In the genomic region with DNA sequence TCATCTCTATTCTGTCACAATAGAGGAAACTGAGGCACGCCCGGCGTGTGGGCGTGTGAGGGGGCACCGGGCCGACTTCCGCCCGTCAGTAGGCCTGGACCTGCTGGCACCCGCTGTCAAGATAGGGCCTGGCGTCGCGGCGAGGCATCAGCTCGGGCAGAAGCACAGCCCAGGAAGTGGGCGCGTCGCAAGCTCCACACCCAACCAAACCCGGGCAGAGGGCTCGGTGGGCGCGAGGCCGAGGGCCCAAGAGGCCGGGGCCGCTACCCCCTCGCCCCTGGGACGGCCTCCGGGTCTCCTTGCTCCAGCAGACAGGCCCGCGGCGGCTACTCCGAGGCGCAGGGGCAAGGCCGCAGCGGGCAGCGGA, we compare ENCODE assay signal across 8 cellular contexts.
DNase-seq lines count a peak whose midpoint lies in the region; ATAC-seq and TF ChIP-seq lines count a peak whose summit lies in the region.

No MANE protein-coding gene starts in this region.

- TF ChIP-seq CTCF in A673 (conservative IDR thresholded peaks at IDR 0.05; ENCODE audit: low read depth, low read length) (no peak), adrenal gland (IDR thresholded peaks at IDR 0.05) (no peak), testis (IDR thresholded peaks at IDR 0.05) (no peak)

- 8 to 52% (median 21%) methylated on average over 8 to 35 of the region's 35 CpGs for WGBS in adrenal gland, 4 donors
- 20 to 22% methylated on average over 18 to 23 of the region's 35 CpGs for WGBS in testis, 2 donors

- CTCF ChIA-PET in A673 (lab: Charles Lee) = no interaction called here

- H3K9me3 ChIP-seq in A673 (ENCODE audit: low read depth, low read length, poor library complexity, severe bottlenecking) = no peaks in the 10 kb centered on the region
- no peaks in the 10 kb centered on the region for H3K9me3 ChIP-seq in adrenal gland (replicated peaks in 1 of 3)
- no peaks in the 10 kb centered on the region for H3K9me3 ChIP-seq in testis

- no peak for DNase-seq in A673 (ENCODE audit: low spot score)
- peak in 3 of 7 donors; percentile 21 to 58 (median 43) for DNase-seq in adrenal gland
- no peak for DNase-seq in testis
- no peak for DNase-seq in cortex of kidney (lab: John Stamatoyannopoulos, UW)
- no peak for DNase-seq in NCI-H748 treated with DMSO at 0.1 percent for 48 hours (lab: John Stamatoyannopoulos, UW)

- H3K36me3 ChIP-seq in A673 (ENCODE audit: insufficient read depth, low read length, poor library complexity, severe bottlenecking) (no peaks in the 10 kb centered on the region), adrenal gland (replicated peaks in 1 of 2) (no peaks in the 10 kb centered on the region), testis (ENCODE audit: low read depth, missing control alignments) (no peaks in the 10 kb centered on the region)

- H3K4me3 ChIP-seq in A673 (ENCODE audit: low read depth, low read length, poor library complexity, severe bottlenecking) = peak overlapping the region; percentile 60
- peak overlapping the region; percentile 31 to 79 (median 67) for H3K4me3 ChIP-seq in adrenal gland
- peak overlapping the region; percentile 89 to 96 for H3K4me3 ChIP-seq in testis

- H3K4me1 ChIP-seq in A673 (ENCODE audit: insufficient read depth, low read length, poor library complexity, severe bottlenecking) (peaks cover 15% of the 10 kb centered on the region), adrenal gland (replicated peaks in 1 of 2) (peaks cover 11 to 13% of the 10 kb centered on the region in 2 donors), testis (peaks cover 11% of the 10 kb centered on the region)

- peak; percentile 53 for ATAC-seq in GM18909 (IDR thresholded peaks at IDR 0.05; ENCODE audit: poor library complexity, unreplicated experiment)
- peak; percentile 37 for ATAC-seq in HG03442 (IDR thresholded peaks at IDR 0.05; ENCODE audit: unreplicated experiment)

- intact Hi-C loops in A673 (cut with micrococcal nuclease; ENCODE audit: unreplicated experiment) (loop anchor here (2.0 kb wide), 1 partner anchor 116 kb away; a partner anchor contains a TSS), adrenal gland (cut with DNase I) (loop anchor here in 1 of 2 donors (10.0 kb wide), 3 partner anchors 432 to 628 kb away; a partner anchor contains a TSS), testis (cut with DNase I; ENCODE audit: low total_unique reads) (loop anchor here (10.0 kb wide), 1 partner anchor 92 kb away; a partner anchor contains a TSS)

- peak overlapping the region; percentile 87 for H3K27ac ChIP-seq in A673 (ENCODE audit: low read depth, low read length, poor library complexity, severe bottlenecking)
- peak overlapping the region; percentile 89 to 98 (median 90) for H3K27ac ChIP-seq in adrenal gland
- peak overlapping the region; percentile 92 for H3K27ac ChIP-seq in layer of hippocampus (ENCODE audit: low read depth, low read length)
- peak overlapping the region; percentile 97 to 99 for H3K27ac ChIP-seq in testis

- no peak for TF ChIP-seq POLR2A in adrenal gland (IDR thresholded peaks at IDR 0.05)
- no peak for TF ChIP-seq POLR2A in testis (IDR thresholded peaks at IDR 0.05)

- no peaks in the 10 kb centered on the region for H3K27me3 ChIP-seq in A673 (replicated peaks; ENCODE audit: insufficient read depth, low read depth, low read length, poor library complexity)
- H3K27me3 ChIP-seq in adrenal gland = no peaks in the 10 kb centered on the region
- H3K27me3 ChIP-seq in layer of hippocampus (ENCODE audit: control insufficient read depth, insufficient read depth, low read length) = no peaks in the 10 kb centered on the region
- H3K27me3 ChIP-seq in testis = no peaks in the 10 kb centered on the region

- POLR2A ChIA-PET in A673 (lab: Charles Lee; ENCODE audit: low non-redundant PET) = no interaction called here

- TSS peak; percentile 84 for BruUV-seq in A673 (replicated peaks; lab: Mats Ljungman, UMichigan)
